ENCODE assay signal across 8 cellular contexts in genomic region chr9:41941738-41942137, GRCh38.
DNase-seq lines count a peak whose midpoint lies in the region; ATAC-seq, FAIRE-seq and TF ChIP-seq lines count a peak whose summit lies in the region.
"Not testable (repeated sequence)": the region's sequence is repeated elsewhere in the genome, so short reads cannot be mapped to it uniquely, and the experiment has no call there.

No MANE protein-coding gene starts in this region.

- H3K23ac ChIP-seq in mesendoderm (ENCODE audit: low read length), result not testable (repeated sequence)

- H3K9ac ChIP-seq in HCT116 (ENCODE audit: low read length); mesendoderm (ENCODE audit: low read length): not testable (repeated sequence)

- H3K4ac ChIP-seq in mesendoderm (ENCODE audit: low read depth, low read length), result not testable (repeated sequence)

- CTCF ChIA-PET in A549 (lab: Yijun Ruan, JAX); HCT116 (lab: Charles Lee): not testable (repeated sequence)

- not testable (repeated sequence) for TF ChIP-seq POLR2A in A549 (IDR thresholded peaks at IDR 0.05; ENCODE audit: low read length); HCT116 (IDR thresholded peaks at IDR 0.05; ENCODE audit: borderline replicate concordance, extremely low read depth, insufficient read depth, insufficient read length)

- not testable (repeated sequence) for FAIRE-seq in A549 (lab: Jason Lieb, UNC)

- H3K36me3 Mint-ChIP-seq in chondrocyte (ENCODE audit: low read depth), result not testable (repeated sequence)

- not testable (repeated sequence) for H4K5ac ChIP-seq in mesendoderm (ENCODE audit: low read length)

- H3K9me3 Mint-ChIP-seq in chondrocyte (ENCODE audit: low read depth), result not testable (repeated sequence)

- H2BK120ac ChIP-seq in mesendoderm (ENCODE audit: low read depth, low read length), result not testable (repeated sequence)

- H3K27me3 ChIP-seq in GM06990 (replicated peaks; ENCODE audit: control insufficient read depth, insufficient read depth, low read length); HCT116 (ENCODE audit: insufficient read depth, low read length); mesendoderm (ENCODE audit: insufficient read depth, low read length, poor library complexity): not testable (repeated sequence)

- TF ChIP-seq RAD21 in A549 (conservative IDR thresholded peaks at IDR 0.05 in 1 of 2, IDR thresholded peaks at IDR 0.05 in 1 of 2) (peak in 1 of 2 experiments; percentile 18; a peak in 1 of 5 replicates), HCT116 (IDR thresholded peaks at IDR 0.05; ENCODE audit: low read depth) (peak; percentile 16; the same call in 1 of the 2 replicates)

- not testable (repeated sequence) for H3K4me3 Mint-ChIP-seq in chondrocyte (ENCODE audit: unreplicated experiment)

- H4K8ac ChIP-seq in mesendoderm (ENCODE audit: low read depth, low read length), result not testable (repeated sequence)

- H2AK5ac ChIP-seq in mesendoderm (ENCODE audit: low read length), result not testable (repeated sequence)

- not testable (repeated sequence) for H3K4me1 ChIP-seq in A549; HCT116 (ENCODE audit: control insufficient read depth in 1 of 2, insufficient read depth in 2 of 2, low read length in 2 of 2); mesendoderm (ENCODE audit: control insufficient read depth, low read depth, low read length)

- not testable (repeated sequence) for H3K79me2 ChIP-seq in HCT116 (ENCODE audit: insufficient read depth, low read length); mesendoderm (ENCODE audit: control insufficient read depth, insufficient read depth, low read length)

- H2AFZ ChIP-seq in HCT116 (ENCODE audit: low read depth, low read length, poor library complexity, severe bottlenecking), result not testable (repeated sequence)

- H3K4me3 ChIP-seq in A549; GM06990 (replicated peaks; ENCODE audit: low read depth, low read length); HCT116 (replicated peaks in 1 of 2; ENCODE audit: low read depth in 1 of 2, low read length in 2 of 2); epithelial cell of proximal tubule (ENCODE audit: low read depth, low read length); mesendoderm (ENCODE audit: low read length): not testable (repeated sequence)

- WGBS in A549 (ENCODE audit: missing lambda C conversion rate), result 85% methylated on average over 3 of the region's 3 CpGs
- no CpG with 5 or more reads among the region's 3 CpGs for WGBS in mesendoderm (ENCODE audit: extremely low coverage, insufficient coverage, low lambda C conversion rate)

- ATAC-seq in A549 (peak; percentile 43 to 71; a peak in 3 of 6 replicates), HCT116 (peak; percentile 61), SK-N-SH treated with all-trans-retinoic acid at 6 μM for 48 hours (peak; percentile 47; the same call in 1 of the 3 replicates)

- H3K36me3 ChIP-seq in GM06990 (ENCODE audit: control insufficient read depth, insufficient read depth, low read length); HCT116 (ENCODE audit: control insufficient read depth in 1 of 2, insufficient read depth in 2 of 2, low read length in 2 of 2); mesendoderm (ENCODE audit: control insufficient read depth, insufficient read depth, low read length): not testable (repeated sequence)

- H4K20me1 ChIP-seq in HCT116 (ENCODE audit: insufficient read depth), result not testable (repeated sequence)

- not testable (repeated sequence) for H2BK15ac ChIP-seq in mesendoderm (replicated peaks; ENCODE audit: low read depth)

- TF ChIP-seq CTCF in A549 (IDR thresholded peaks at IDR 0.05), result 0 out of 3 replicates have a peak, but pooled peaks have one; percentile 6
- peak; percentile 6 for TF ChIP-seq CTCF in GM06990 (IDR thresholded peaks at IDR 0.05; ENCODE audit: insufficient read depth, low read length, poor library complexity, severe bottlenecking)
- peak; percentile 9 to 33 (median 30); a peak in 4 of 6 replicates for TF ChIP-seq CTCF in HCT116 (IDR thresholded peaks at IDR 0.05 in 2 of 3, conservative IDR thresholded peaks at IDR 0.05 in 1 of 3; ENCODE audit: borderline replicate concordance in 1 of 3, insufficient read depth in 1 of 3, low read depth in 2 of 3, low read length in 2 of 3)
- peak; percentile 45 for TF ChIP-seq CTCF in chondrocyte (IDR thresholded peaks at IDR 0.05)
- peak; percentile 32 for TF ChIP-seq CTCF in epithelial cell of proximal tubule (conservative IDR thresholded peaks at IDR 0.05; ENCODE audit: low read depth, low read length)

- not testable (repeated sequence) for H3K56ac ChIP-seq in mesendoderm (ENCODE audit: low read length)

- peak in 1 of 2 experiments; percentile 9 for DNase-seq in A549 (ENCODE audit: low read depth in 1 of 2, low spot score in 1 of 2)
- not testable (repeated sequence) for DNase-seq in GM06990 (ENCODE audit: extremely low read depth, insufficient read length); HCT116 (ENCODE audit: low read depth, low spot score); chondrocyte (ENCODE audit: low spot score); epithelial cell of proximal tubule (ENCODE audit: low read depth)
- DNase-seq in NAMALWA (ENCODE audit: low spot score), result peak; percentile 13
- DNase-seq in mesendoderm, result peak; percentile 27

- H3K4me1 Mint-ChIP-seq in chondrocyte (ENCODE audit: low read depth), result not testable (repeated sequence)

- not testable (repeated sequence) for H3K79me1 ChIP-seq in mesendoderm (ENCODE audit: low read length)

- H3K27ac ChIP-seq in A549; HCT116 (ENCODE audit: low read depth, low read length); mesendoderm (ENCODE audit: low read depth, low read length): not testable (repeated sequence)

- not testable (repeated sequence) for H3K18ac ChIP-seq in mesendoderm (ENCODE audit: low read length)

- H3K9me3 ChIP-seq in A549; HCT116 (ENCODE audit: control insufficient read depth in 1 of 2, insufficient read depth in 1 of 2, low read depth in 1 of 2, low read length in 2 of 2): not testable (repeated sequence)

- BruUV-seq in HCT116 (replicated peaks; lab: Mats Ljungman, UMichigan), result not testable (repeated sequence)

- not testable (repeated sequence) for H3K4me2 ChIP-seq in A549; HCT116 (ENCODE audit: low read length); mesendoderm (ENCODE audit: low read length)

- intact Hi-C loops in HCT116 (cut with micrococcal nuclease), result not testable (repeated sequence)

- not testable (repeated sequence) for TF ChIP-seq EP300 in A549 (IDR thresholded peaks at IDR 0.05)

- not testable (repeated sequence) for H3K9me2 ChIP-seq in HCT116 (ENCODE audit: insufficient read depth)

- H3K27ac Mint-ChIP-seq in chondrocyte (ENCODE audit: unreplicated experiment), result not testable (repeated sequence)

- RAD21 ChIA-PET in HCT116 (lab: Charles Lee; ENCODE audit: low non-redundant PET in 1 of 2, low total read pairs in 2 of 2, uncharacterized antibody in 2 of 2, unreplicated experiment in 2 of 2), result not testable (repeated sequence)

- POLR2A ChIA-PET in A549 (lab: Yijun Ruan, JAX); HCT116 (lab: Charles Lee): not testable (repeated sequence)

- not testable (repeated sequence) for H2BK5ac ChIP-seq in mesendoderm (ENCODE audit: low read length)

- H3K27me3 Mint-ChIP-seq in chondrocyte (ENCODE audit: low read depth), result not testable (repeated sequence)
